Comparison of ENCODE assay signal across 1 cellular context in the genomic region with DNA sequence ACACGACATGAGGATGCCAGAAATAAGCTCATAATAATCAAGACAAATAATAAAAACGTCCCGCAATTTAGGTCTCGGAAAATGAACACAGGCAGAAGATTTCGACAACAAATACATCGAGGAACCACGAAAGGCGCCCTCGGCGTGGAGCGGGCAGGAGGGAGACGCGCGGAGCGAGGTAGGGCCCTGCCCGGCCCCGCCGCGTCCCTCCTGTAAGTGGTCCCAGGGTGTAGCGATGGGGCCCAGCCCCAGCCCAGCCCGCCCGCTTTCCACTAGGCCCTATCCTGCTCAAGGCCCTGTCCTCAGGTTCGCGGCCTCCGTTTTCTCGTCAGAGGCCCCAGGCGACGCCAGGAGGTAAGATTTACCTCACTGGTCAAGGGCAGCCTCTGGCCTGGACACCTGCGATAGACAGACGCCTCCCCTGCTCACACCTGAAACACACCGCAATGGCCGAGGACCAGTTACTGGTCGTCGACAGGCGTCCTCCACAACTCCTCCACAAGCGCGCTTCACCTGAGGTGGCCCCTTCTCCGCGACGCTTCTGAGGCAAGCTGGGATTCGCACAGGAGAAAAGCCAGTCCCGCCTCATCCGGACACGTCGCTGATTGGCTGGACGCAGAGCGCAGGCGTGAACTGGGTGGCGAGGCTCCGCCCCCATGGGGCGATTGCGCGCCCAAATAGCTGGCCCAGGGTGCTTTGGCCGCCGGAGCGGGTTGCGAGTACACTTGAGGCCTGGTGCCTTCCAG.
TF ChIP-seq lines count a peak whose summit lies in the region.

TSS of gene SYCP3 (minus strand) at position 543 of the 746 bp plus-strand sequence. CDS start 1,527 bp downstream, outside the sequence.

TF ChIP-seq in H1, 55 proteins besides CTCF, POLR2A, EP300 and RAD21:
- TF ChIP-seq CHD7 (IDR thresholded peaks at IDR 0.05; ENCODE audit: insufficient replicate concordance, low read length) (no peak), CHD1 (IDR thresholded peaks at IDR 0.05; ENCODE audit: low read depth, low read length) (no peak), KDM1A (IDR thresholded peaks at IDR 0.05; ENCODE audit: borderline replicate concordance, low read length) (no peak), POU5F1 (IDR thresholded peaks at IDR 0.05; ENCODE audit: low read depth, low read length) (no peak)
- TF ChIP-seq, protein P1, sequence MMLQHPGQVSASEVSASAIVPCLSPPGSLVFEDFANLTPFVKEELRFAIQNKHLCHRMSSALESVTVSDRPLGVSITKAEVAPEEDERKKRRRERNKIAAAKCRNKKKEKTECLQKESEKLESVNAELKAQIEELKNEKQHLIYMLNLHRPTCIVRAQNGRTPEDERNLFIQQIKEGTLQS (IDR thresholded peaks at IDR 0.05; ENCODE audit: insufficient read depth, low read depth, low read length), result no peak
- TF ChIP-seq, protein P2, sequence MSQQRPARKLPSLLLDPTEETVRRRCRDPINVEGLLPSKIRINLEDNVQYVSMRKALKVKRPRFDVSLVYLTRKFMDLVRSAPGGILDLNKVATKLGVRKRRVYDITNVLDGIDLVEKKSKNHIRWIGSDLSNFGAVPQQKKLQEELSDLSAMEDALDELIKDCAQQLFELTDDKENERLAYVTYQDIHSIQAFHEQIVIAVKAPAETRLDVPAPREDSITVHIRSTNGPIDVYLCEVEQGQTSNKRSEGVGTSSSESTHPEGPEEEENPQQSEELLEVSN (IDR thresholded peaks at IDR 0.05), result peak; percentile 26; the same call in 1 of the 2 replicates
